In genomic region chr2:113060396-113060795, GRCh38 we compare ENCODE assay signal across 32 cellular contexts. TPM values are rescaled to one million over a fixed set of nuclear protein-coding genes. Genes with fewer than 3 reads are reported as not detected.
DNase-seq lines count a peak whose midpoint lies in the region; ATAC-seq and TF ChIP-seq lines count a peak whose summit lies in the region.
"Had no signal": no experiment of that assay in that cellular context is flagged by ENCODE, and none has a peak within 500 bp of the region (broad histone marks: within the 10 kb centered on the region; RNA-seq: fewer than 3 reads in every experiment).

No MANE protein-coding gene starts in this region.

- no peaks in the 10 kb centered on the region for H3K9me3 ChIP-seq in colonic mucosa
- H3K9me3 ChIP-seq: lower lobe of right lung, mucosa of descending colon had no signal

- H3K4me3 ChIP-seq in AG10803 (ENCODE audit: low read length) = no peak overlapping the region
- no peak overlapping the region for H3K4me3 ChIP-seq in colonic mucosa
- H3K4me3 ChIP-seq: BLaER1 treated with 17β-estradiol and CSF1 and Interleukin-3, amounts not matched to agents 10 nM and 100 nM; lower lobe of right lung; mucosa of descending colon; SK-N-MC had no signal

- peaks cover 4% of the 10 kb centered on the region for H3K9me3 Mint-ChIP-seq in natural killer cell treated with Interleukin-12 subunit alpha and Interleukin-12 subunit beta and Interleukin-15 and Interleukin-18, amount 100 ng/mL, for 72 hours
- H3K9me3 Mint-ChIP-seq in activated naive CD4-positive, alpha-beta T cell treated with anti-CD3 and anti-CD28 coated beads, Interleukin-2, amount 10 ng/mL, durations not matched to agents 7 days and 5 days = peaks cover 9% of the 10 kb centered on the region
- H3K9me3 Mint-ChIP-seq: stimulated activated effector memory CD8-positive, alpha-beta T cell treated with anti-CD3 and anti-CD28 coated beads, Interleukin-12 subunit alpha, Interleukin-12 subunit beta, amount 100 ng/mL, for 72 hours had no signal

- no peak overlapping the region for H3K4me3 Mint-ChIP-seq in natural killer cell treated with Interleukin-12 subunit alpha and Interleukin-12 subunit beta and Interleukin-15 and Interleukin-18, amount 100 ng/mL, for 72 hours
- H3K4me3 Mint-ChIP-seq in activated naive CD4-positive, alpha-beta T cell treated with anti-CD3 and anti-CD28 coated beads, Interleukin-2, amount 10 ng/mL, durations not matched to agents 7 days and 5 days = no peak overlapping the region
- H3K4me3 Mint-ChIP-seq: activated B cell treated with CpG ODN at 0.5 μM for 24 hours; activated CD4-positive, alpha-beta memory T cell treated with anti-CD3 and anti-CD28 coated beads for 36 hours; activated naive CD4-positive, alpha-beta T cell treated with anti-CD3 and anti-CD28 coated beads, Interleukin-2, amount 50 U/mL, for 24 hours; nephron; stimulated activated effector memory CD8-positive, alpha-beta T cell treated with anti-CD3 and anti-CD28 coated beads, Interleukin-12 subunit alpha, Interleukin-12 subunit beta, amount 100 ng/mL, for 72 hours had no signal

- no peaks in the 10 kb centered on the region for H3K4me1 Mint-ChIP-seq in natural killer cell treated with Interleukin-12 subunit alpha and Interleukin-12 subunit beta and Interleukin-15 and Interleukin-18, amount 100 ng/mL, for 72 hours (ENCODE audit: low read depth in 2 of 2)
- H3K4me1 Mint-ChIP-seq in activated naive CD4-positive, alpha-beta T cell treated with anti-CD3 and anti-CD28 coated beads, Interleukin-2, amount 10 ng/mL, durations not matched to agents 7 days and 5 days = no peaks in the 10 kb centered on the region
- H3K4me1 Mint-ChIP-seq: activated B cell treated with CpG ODN at 0.5 μM for 24 hours; nephron; stimulated activated effector memory CD8-positive, alpha-beta T cell treated with anti-CD3 and anti-CD28 coated beads, Interleukin-12 subunit alpha, Interleukin-12 subunit beta, amount 100 ng/mL, for 72 hours had no signal

- CTCF ChIA-PET in activated naive CD4-positive, alpha-beta T cell treated with anti-CD3 and anti-CD28 coated beads, Interleukin-2, amount 10 ng/mL, durations not matched to agents 7 days and 5 days (lab: Charles Lee) = interaction anchor here (1.1 kb wide), 1 partner anchor 20 kb away, joined by 5 read pairs; no protein-coding TSS in a partner anchor

- intact Hi-C loops in colonic mucosa (cut with DNase I) = no loop called here

- no peaks in the 10 kb centered on the region for H3K27me3 ChIP-seq in colonic mucosa
- H3K27me3 ChIP-seq: BLaER1 treated with 17β-estradiol and CSF1 and Interleukin-3, amounts not matched to agents 10 nM and 100 nM; brain microvascular endothelial cell had no signal

- H3K27ac Mint-ChIP-seq in natural killer cell treated with Interleukin-12 subunit alpha and Interleukin-12 subunit beta and Interleukin-15 and Interleukin-18, amount 100 ng/mL, for 72 hours = no peak overlapping the region
- H3K27ac Mint-ChIP-seq in activated naive CD4-positive, alpha-beta T cell treated with anti-CD3 and anti-CD28 coated beads, Interleukin-2, amount 10 ng/mL, durations not matched to agents 7 days and 5 days = no peak overlapping the region
- H3K27ac Mint-ChIP-seq: activated B cell treated with CpG ODN at 0.5 μM for 24 hours; activated CD4-positive, alpha-beta memory T cell treated with anti-CD3 and anti-CD28 coated beads for 36 hours; activated T-helper 2 cell treated with anti-CD3 and anti-CD28 coated beads, Interferon-gamma antibody, Interleukin-2, Interleukin-4, amounts not matched to agents 10 μg/mL and 5 μg/mL and 100 μg/mL, durations not matched to agents 14 hours and 24 hours and 36 hours; nephron; stimulated activated effector memory CD8-positive, alpha-beta T cell treated with anti-CD3 and anti-CD28 coated beads, Interleukin-12 subunit alpha, Interleukin-12 subunit beta, amount 100 ng/mL, for 72 hours had no signal

- peaks cover 3% of the 10 kb centered on the region for H3K36me3 Mint-ChIP-seq in natural killer cell treated with Interleukin-12 subunit alpha and Interleukin-12 subunit beta and Interleukin-15 and Interleukin-18, amount 100 ng/mL, for 72 hours
- no peaks in the 10 kb centered on the region for H3K36me3 Mint-ChIP-seq in activated naive CD4-positive, alpha-beta T cell treated with anti-CD3 and anti-CD28 coated beads, Interleukin-2, amount 10 ng/mL, durations not matched to agents 7 days and 5 days
- H3K36me3 Mint-ChIP-seq: stimulated activated effector memory CD8-positive, alpha-beta T cell treated with anti-CD3 and anti-CD28 coated beads, Interleukin-12 subunit alpha, Interleukin-12 subunit beta, amount 100 ng/mL, for 72 hours had no signal

- no peak overlapping the region for H3K27ac ChIP-seq in colonic mucosa
- H3K27ac ChIP-seq: BLaER1 treated with 17β-estradiol and CSF1 and Interleukin-3, amounts not matched to agents 10 nM and 100 nM; brain microvascular endothelial cell; lower lobe of right lung; SK-N-MC had no signal

- H3K9ac ChIP-seq in colonic mucosa (ENCODE audit: low read depth in 2 of 2, low read length in 2 of 2) = no peak overlapping the region
- H3K9ac ChIP-seq: BLaER1 treated with 17β-estradiol and CSF1 and Interleukin-3, amounts not matched to agents 10 nM and 100 nM had no signal

- no peak for ATAC-seq in natural killer cell treated with Interleukin-12 subunit alpha and Interleukin-12 subunit beta and Interleukin-15 and Interleukin-18, amount 100 ng/mL, for 72 hours
- ATAC-seq: lower lobe of right lung; mucosa of descending colon; stimulated activated effector memory CD8-positive, alpha-beta T cell treated with anti-CD3 and anti-CD28 coated beads, Interleukin-12 subunit alpha, Interleukin-12 subunit beta, amount 100 ng/mL, for 72 hours had no signal

- peak; percentile 14 for DNase-seq in AG10803 (ENCODE audit: low read depth)
- peak; percentile 7 for DNase-seq in HCEC 1CT
- DNase-seq in colonic mucosa = peak; percentile 5
- peak; percentile 25 for DNase-seq in iris pigment epithelial cell (ENCODE audit: low read depth)
- no peak for DNase-seq in natural killer cell treated with Interleukin-12 subunit alpha and Interleukin-12 subunit beta and Interleukin-15 and Interleukin-18, amount 100 ng/mL, for 72 hours (ENCODE audit: low spot score)
- DNase-seq in activated naive CD4-positive, alpha-beta T cell treated with anti-CD3 and anti-CD28 coated beads, Interleukin-2, amount 10 ng/mL, durations not matched to agents 7 days and 5 days = no peak
- DNase-seq in COLO829 (ENCODE audit: low spot score) = no peak
- no peak for DNase-seq in NCI-H2107 treated with DMSO at 0.1 percent for 48 hours (lab: John Stamatoyannopoulos, UW; ENCODE audit: unreplicated experiment)
- DNase-seq: activated B cell treated with CpG ODN at 0.5 μM for 24 hours; activated CD4-positive, alpha-beta memory T cell treated with anti-CD3 and anti-CD28 coated beads for 36 hours; amygdala; brain microvascular endothelial cell; DMS79; GDM1; IMR-90; lower lobe of right lung; mucosa of descending colon; NCI-H1092; NCI-H1694 treated with DMSO at 0.1 percent for 48 hours; NCI-H510A; substantia nigra had no signal

- TF ChIP-seq CTCF in AG10803 (conservative IDR thresholded peaks at IDR 0.05; ENCODE audit: low read length) (no peak), colonic mucosa (IDR thresholded peaks at IDR 0.05) (no peak)

- H3K36me3 ChIP-seq in colonic mucosa = no peaks in the 10 kb centered on the region
- H3K36me3 ChIP-seq: brain microvascular endothelial cell, lower lobe of right lung had no signal

- H3K27me3 Mint-ChIP-seq in natural killer cell treated with Interleukin-12 subunit alpha and Interleukin-12 subunit beta and Interleukin-15 and Interleukin-18, amount 100 ng/mL, for 72 hours = peaks cover 16 to 22% of the 10 kb centered on the region in 2 donors
- H3K27me3 Mint-ChIP-seq in activated naive CD4-positive, alpha-beta T cell treated with anti-CD3 and anti-CD28 coated beads, Interleukin-2, amount 10 ng/mL, durations not matched to agents 7 days and 5 days = peaks cover 4% of the 10 kb centered on the region
- H3K27me3 Mint-ChIP-seq: activated CD4-positive, alpha-beta memory T cell treated with anti-CD3 and anti-CD28 coated beads for 36 hours; activated naive CD4-positive, alpha-beta T cell treated with anti-CD3 and anti-CD28 coated beads, Interleukin-2, amount 50 U/mL, for 24 hours had no signal

- H3K4me1 ChIP-seq in colonic mucosa = no peaks in the 10 kb centered on the region
- H3K4me1 ChIP-seq: lower lobe of right lung had no signal

RNA-seq across cellular contexts. Expression of gene IL36RN, which starts 1.4 kb away (rescaled TPM):
- total RNA-seq in colonic mucosa = not detected
- total RNA-seq in natural killer cell treated with Interleukin-12 subunit alpha and Interleukin-12 subunit beta and Interleukin-15 and Interleukin-18, amount 100 ng/mL, for 72 hours = not detected
- total RNA-seq: activated B cell treated with CpG ODN at 0.5 μM for 24 hours; activated CD4-positive, alpha-beta memory T cell treated with anti-CD3 and anti-CD28 coated beads for 36 hours; activated T-helper 2 cell treated with anti-CD3 and anti-CD28 coated beads, Interferon-gamma antibody, Interleukin-2, Interleukin-4, amounts not matched to agents 10 μg/mL and 5 μg/mL and 100 μg/mL, durations not matched to agents 14 hours and 24 hours and 36 hours; fibroblast of villous mesenchyme; IMR-90; lower lobe of right lung; mucosa of descending colon; osteoblast; skeletal muscle tissue; T-helper 1 cell treated with Interleukin-12 subunit alpha and Interleukin-12 subunit beta and Interleukin-4 antibody, amounts not matched to agents 30 ng/mL and 1 ng/mL, for 36 hours had no signal

RNA-seq across cellular contexts. Expression of gene IL1F10, which starts 7.4 kb away (rescaled TPM):
- total RNA-seq in colonic mucosa = not detected
- total RNA-seq in natural killer cell treated with Interleukin-12 subunit alpha and Interleukin-12 subunit beta and Interleukin-15 and Interleukin-18, amount 100 ng/mL, for 72 hours = not detected
- total RNA-seq: activated B cell treated with CpG ODN at 0.5 μM for 24 hours; activated CD4-positive, alpha-beta memory T cell treated with anti-CD3 and anti-CD28 coated beads for 36 hours; activated T-helper 2 cell treated with anti-CD3 and anti-CD28 coated beads, Interferon-gamma antibody, Interleukin-2, Interleukin-4, amounts not matched to agents 10 μg/mL and 5 μg/mL and 100 μg/mL, durations not matched to agents 14 hours and 24 hours and 36 hours; fibroblast of villous mesenchyme; IMR-90; kidney epithelial cell; lower lobe of right lung; mucosa of descending colon; osteoblast; skeletal muscle tissue; T-helper 1 cell treated with Interleukin-12 subunit alpha and Interleukin-12 subunit beta and Interleukin-4 antibody, amounts not matched to agents 30 ng/mL and 1 ng/mL, for 36 hours had no signal

RNA-seq across cellular contexts. Expression of gene IL36B, which starts 7.7 kb away (rescaled TPM):
- not detected for total RNA-seq in colonic mucosa
- not detected for total RNA-seq in natural killer cell treated with Interleukin-12 subunit alpha and Interleukin-12 subunit beta and Interleukin-15 and Interleukin-18, amount 100 ng/mL, for 72 hours
- total RNA-seq: activated B cell treated with CpG ODN at 0.5 μM for 24 hours; activated CD4-positive, alpha-beta memory T cell treated with anti-CD3 and anti-CD28 coated beads for 36 hours; activated T-helper 2 cell treated with anti-CD3 and anti-CD28 coated beads, Interferon-gamma antibody, Interleukin-2, Interleukin-4, amounts not matched to agents 10 μg/mL and 5 μg/mL and 100 μg/mL, durations not matched to agents 14 hours and 24 hours and 36 hours; fibroblast of villous mesenchyme; IMR-90; kidney epithelial cell; lower lobe of right lung; mucosa of descending colon; osteoblast; skeletal muscle tissue; T-helper 1 cell treated with Interleukin-12 subunit alpha and Interleukin-12 subunit beta and Interleukin-4 antibody, amounts not matched to agents 30 ng/mL and 1 ng/mL, for 36 hours had no signal

RNA-seq across cellular contexts. Expression of gene IL36A, which starts 55.1 kb away (rescaled TPM):
- not detected for total RNA-seq in colonic mucosa
- not detected for total RNA-seq in natural killer cell treated with Interleukin-12 subunit alpha and Interleukin-12 subunit beta and Interleukin-15 and Interleukin-18, amount 100 ng/mL, for 72 hours
- total RNA-seq: activated B cell treated with CpG ODN at 0.5 μM for 24 hours; activated CD4-positive, alpha-beta memory T cell treated with anti-CD3 and anti-CD28 coated beads for 36 hours; fibroblast of villous mesenchyme; IMR-90; kidney epithelial cell; lower lobe of right lung; mucosa of descending colon; osteoblast; skeletal muscle tissue had no signal

Comparison
In these comparisons a context has a peak if more than half of its experiments do, and no peak if none do; other contexts are left out.
1. DNase-seq: peak in AG10803 (single experiment), HCEC 1CT (single experiment), colonic mucosa (single experiment) and iris pigment epithelial cell (single experiment); none in natural killer cell treated with Interleukin-12 subunit alpha and Interleukin-12 subunit beta and Interleukin-15 and Interleukin-18, amount 100 ng/mL, for 72 hours (single experiment), activated naive CD4-positive, alpha-beta T cell treated with anti-CD3 and anti-CD28 coated beads, Interleukin-2, amount 10 ng/mL, durations not matched to agents 7 days and 5 days (single experiment), COLO829 (single experiment) and NCI-H2107 treated with DMSO at 0.1 percent for 48 hours (single experiment).